ENCODE assay signal across 1 cellular context in genomic region chr12:27332407-27333310, GRCh38.
TF ChIP-seq lines count a peak whose summit lies in the region.

Gene BMAL2 (plus strand): TSS chr12:27332836. CDS start chr12:27333073, 237 bp downstream.

TF ChIP-seq in HepG2, 621 proteins besides CTCF, POLR2A, EP300 and RAD21 (continued from another document and continues in another):
- TF ChIP-seq AFF4 (CRISPR knock-in tag; IDR thresholded peaks at IDR 0.05) (no peak), KDM5B (CRISPR knock-in tag; IDR thresholded peaks at IDR 0.05; ENCODE audit: borderline replicate concordance) (no peak), NCOR1 (IDR thresholded peaks at IDR 0.05; ENCODE audit: borderline replicate concordance, low read length) (no peak), NFE2L2 (IDR thresholded peaks at IDR 0.05; ENCODE audit: low read length) (no peak), TP53 (CRISPR knock-in tag; conservative IDR thresholded peaks at IDR 0.05) (no peak), STAT5B (CRISPR knock-in tag; IDR thresholded peaks at IDR 0.05) (no peak), ZIK1 (CRISPR knock-in tag; IDR thresholded peaks at IDR 0.05; ENCODE audit: borderline replicate concordance, low read depth) (peak; percentile 54; the same call in 1 of the 2 replicates), ZNF124 (CRISPR knock-in tag; IDR thresholded peaks at IDR 0.05) (no peak), ZSCAN25 (CRISPR knock-in tag; IDR thresholded peaks at IDR 0.05) (no peak), CREB1 (IDR thresholded peaks at IDR 0.05) (peak; percentile 10; the same call in 1 of the 2 replicates), CREB1 (CRISPR knock-in tag; IDR thresholded peaks at IDR 0.05) (no peak), NR0B2 (CRISPR knock-in tag; IDR thresholded peaks at IDR 0.05) (no peak), ZNF281 (CRISPR knock-in tag; IDR thresholded peaks at IDR 0.05; ENCODE audit: borderline replicate concordance) (no peak), HMGXB4 (CRISPR knock-in tag; IDR thresholded peaks at IDR 0.05; ENCODE audit: borderline replicate concordance in 1 of 2, low read depth in 1 of 2) (no peak), NR2F2 (IDR thresholded peaks at IDR 0.05; ENCODE audit: borderline replicate concordance, low read depth) (no peak), ZNF678 (CRISPR knock-in tag; IDR thresholded peaks at IDR 0.05) (no peak), FOXA3 (CRISPR knock-in tag; IDR thresholded peaks at IDR 0.05) (no peak), ZNF616 (CRISPR knock-in tag; IDR thresholded peaks at IDR 0.05; ENCODE audit: low read depth) (peak; percentile 81; the same call in 1 of the 2 replicates), DPF2 (CRISPR knock-in tag; IDR thresholded peaks at IDR 0.05; ENCODE audit: borderline replicate concordance, low read depth) (no peak), ZSCAN30 (CRISPR knock-in tag; IDR thresholded peaks at IDR 0.05) (no peak), BCL6 (CRISPR knock-in tag; IDR thresholded peaks at IDR 0.05) (no peak), NCOA2 (CRISPR knock-in tag; IDR thresholded peaks at IDR 0.05) (no peak), ZMAT3 (CRISPR knock-in tag; conservative IDR thresholded peaks at IDR 0.05) (0 out of 2 replicates have a peak, but pooled peaks have one; percentile 34), ZNF605 (CRISPR knock-in tag; IDR thresholded peaks at IDR 0.05) (no peak), JARID2 (CRISPR knock-in tag; IDR thresholded peaks at IDR 0.05; ENCODE audit: insufficient replicate concordance) (no peak), ZBTB7B (CRISPR knock-in tag; IDR thresholded peaks at IDR 0.05) (no peak; the same call in 1 of the 2 replicates), ZFP36 (IDR thresholded peaks at IDR 0.05; ENCODE audit: borderline replicate concordance, low read depth, low read length, partially characterized antibody) (no peak), ARID3A (IDR thresholded peaks at IDR 0.05; ENCODE audit: low read depth, low read length) (no peak), ZUFSP (CRISPR knock-in tag; IDR thresholded peaks at IDR 0.05; ENCODE audit: borderline replicate concordance) (no peak), ZFP37 (CRISPR knock-in tag; IDR thresholded peaks at IDR 0.05; ENCODE audit: borderline replicate concordance) (no peak), ARID5B (CRISPR knock-in tag; IDR thresholded peaks at IDR 0.05) (no peak), HIC2 (CRISPR knock-in tag; IDR thresholded peaks at IDR 0.05; ENCODE audit: low read depth) (0 out of 2 replicates have a peak, but pooled peaks have one; percentile 24), ZNF552 (CRISPR knock-in tag; IDR thresholded peaks at IDR 0.05; ENCODE audit: borderline replicate concordance) (no peak), ZNF280D (CRISPR knock-in tag; IDR thresholded peaks at IDR 0.05) (0 out of 2 replicates have a peak, but pooled peaks have one; percentile 35)
